9 cellular contexts compared by ENCODE assay signal in genomic region chr10:95758351-95759025, GRCh38. TPM values are rescaled to one million over a fixed set of nuclear protein-coding genes. Genes with fewer than 3 reads are reported as not detected.
A peak's percentile ranks its signal among the peaks of the same experiment; 100 is the strongest.
DNase-seq lines count a peak whose midpoint lies in the region; ATAC-seq, FAIRE-seq and TF ChIP-seq lines count a peak whose summit lies in the region.
"Had no signal": no experiment of that assay in that cellular context is flagged by ENCODE, and none has a peak within 500 bp of the region (broad histone marks: within the 10 kb centered on the region; RNA-seq: fewer than 3 reads in every experiment).

No MANE protein-coding gene starts in this region.

- H4K20me1 ChIP-seq in OCI-LY3 (ENCODE audit: insufficient read depth, low read length), result no peaks in the 10 kb centered on the region

- H3K27me3 ChIP-seq in OCI-LY3 (ENCODE audit: low read depth, low read length) (no peaks in the 10 kb centered on the region), pancreas (peaks cover 0 to 12% (median 0%) of the 10 kb centered on the region in 4 donors)

- H3K9me3 ChIP-seq in OCI-LY3 (ENCODE audit: insufficient read depth, low read length), result no peaks in the 10 kb centered on the region
- no peaks in the 10 kb centered on the region for H3K9me3 ChIP-seq in pancreas

- peak overlapping the region; percentile 50 for H3K4me3 Mint-ChIP-seq in memory B cell

- peaks cover 71% of the 10 kb centered on the region for H3K4me1 ChIP-seq in OCI-LY3 (ENCODE audit: low read length)
- H3K4me1 ChIP-seq in pancreas, result no peaks in the 10 kb centered on the region

- TF ChIP-seq CTCF in OCI-LY3 (IDR thresholded peaks at IDR 0.05; ENCODE audit: low read depth, low read length) (no peak), pancreas (IDR thresholded peaks at IDR 0.05) (no peak)

- H3K79me2 ChIP-seq in OCI-LY3 (ENCODE audit: low read length), result peaks cover 61% of the 10 kb centered on the region

- WGBS in pancreas, 2 donors, result 56% methylated on average over 2 of the region's 2 CpGs

- peak; percentile 28 for ATAC-seq in GM18519 (IDR thresholded peaks at IDR 0.05; ENCODE audit: low FRiP score, unreplicated experiment)
- peak; percentile 44 for ATAC-seq in GM21786 (IDR thresholded peaks at IDR 0.05; ENCODE audit: unreplicated experiment)
- peak; percentile 4 for ATAC-seq in memory B cell (ENCODE audit: low read depth)
- ATAC-seq in pancreas, result no peak

- no peak for FAIRE-seq in pancreas (lab: Jason Lieb, UNC)

- DNase-seq in memory B cell (ENCODE audit: low spot score in 2 of 2), result no peak
- DNase-seq in hippocampal formation (lab: John Stamatoyannopoulos, UW), result no peak
- no peak for DNase-seq in activated CD8-positive, alpha-beta memory T cell treated with anti-CD3 and anti-CD28 coated beads for 24 hours
- no peak for DNase-seq in NCI-H1105 (lab: John Stamatoyannopoulos, UW)
- DNase-seq in pancreas, result no peak

- H3K27ac Mint-ChIP-seq in memory B cell, result peak overlapping the region; percentile 97

- H3K27ac ChIP-seq in OCI-LY3 (ENCODE audit: low read length), result peak overlapping the region; percentile 100
- H3K27ac ChIP-seq in pancreas, result peak overlapping the region in 2 of 4 donors; percentile 8 to 15

- H3K36me3 Mint-ChIP-seq in memory B cell, result peaks cover 5% of the 10 kb centered on the region

- peaks cover 47% of the 10 kb centered on the region for H3K4me1 Mint-ChIP-seq in memory B cell

- no peak overlapping the region for H2AFZ ChIP-seq in OCI-LY3 (ENCODE audit: low read depth, low read length)

- H3K4me3 ChIP-seq in OCI-LY3 (ENCODE audit: low read length) (peak overlapping the region; percentile 65), pancreas (no peak overlapping the region)

- peaks cover 13% of the 10 kb centered on the region for H3K36me3 ChIP-seq in OCI-LY3 (replicated peaks; ENCODE audit: low read depth, low read length)
- H3K36me3 ChIP-seq in pancreas, result no peaks in the 10 kb centered on the region

- H3K4me2 ChIP-seq in OCI-LY3 (ENCODE audit: low read length), result peak overlapping the region; percentile 79

- H3K27me3 Mint-ChIP-seq in memory B cell, result no peaks in the 10 kb centered on the region

- peak overlapping the region; percentile 95 for H3K9ac ChIP-seq in OCI-LY3 (ENCODE audit: low read length)

- intact Hi-C loops in pancreas (cut with DNase I), result no loop called here

- H3K9me3 Mint-ChIP-seq in memory B cell, result no peaks in the 10 kb centered on the region

RNA-seq across cellular contexts. Expression of gene ENTPD1, which starts 2.5 kb away (rescaled TPM):
- 10 to 100 TPM in 1 of 6 donors, 1 to 10 TPM in 4, under 1 TPM in 1; 0.67 to 10.9 (median 1.6) TPM for total RNA-seq in pancreas
- 1 to 10 TPM; 1.8 TPM for polyA plus RNA-seq in pancreas
- total RNA-seq: RPMI7951 had no signal

Comparison
In these comparisons a context has a peak if more than half of its experiments do, and no peak if none do; other contexts are left out.
1. ATAC-seq: peak in GM18519 (single experiment), GM21786 (single experiment) and memory B cell (single experiment); none in pancreas (0 of 4).